In genomic region chr3:21509706-21510105, GRCh38 we compare ENCODE assay signal across 1 cellular context.
A peak's percentile ranks its signal among the peaks of the same experiment; 100 is the strongest.
TF ChIP-seq lines count a peak whose summit lies in the region.

No MANE protein-coding gene starts in this region.

TF ChIP-seq in HepG2, 621 proteins besides CTCF, POLR2A, EP300 and RAD21:
- TF ChIP-seq ZNF644 (CRISPR knock-in tag; IDR thresholded peaks at IDR 0.05; ENCODE audit: low read depth) (no peak), CEBPB (IDR thresholded peaks at IDR 0.05; ENCODE audit: borderline replicate concordance, low read depth, low read length) (peak; percentile 55; the same call in 1 of the 2 replicates)
